1 cellular context compared by ENCODE assay signal in genomic region chr2:137508739-137509384, GRCh38.
TF ChIP-seq lines count a peak whose summit lies in the region.

No MANE protein-coding gene starts in this region.

TF ChIP-seq in WTC11, 78 proteins besides CTCF, POLR2A, EP300 and RAD21 (continued from another document):
- peak; percentile 93; the same call in 1 of the 2 replicates for TF ChIP-seq ZNF512 (CRISPR knock-in tag; IDR thresholded peaks at IDR 0.05; ENCODE audit: borderline replicate concordance)
